Comparison of ENCODE assay signal across 20 cellular contexts in genomic region chr22:47270463-47271135, GRCh38.
DNase-seq lines count a peak whose midpoint lies in the region; ATAC-seq, FAIRE-seq and TF ChIP-seq lines count a peak whose summit lies in the region.
"Had no signal": no experiment of that assay in that cellular context is flagged by ENCODE, and none has a peak within 500 bp of the region (broad histone marks: within the 10 kb centered on the region; RNA-seq: fewer than 3 reads in every experiment).

No MANE protein-coding gene starts in this region.

- intact Hi-C loops in HepG2 (cut with micrococcal nuclease; ENCODE audit: unreplicated experiment) (no loop called here), right lobe of liver (cut with DNase I) (no loop called here), K562 (cut with micrococcal nuclease) (no loop called here)

- no peaks in the 10 kb centered on the region for H3K9me2 ChIP-seq in Karpas-422 (replicated peaks; ENCODE audit: insufficient read depth, low read length)

- peaks cover 13% of the 10 kb centered on the region for H3K4me1 ChIP-seq in HepG2 (ENCODE audit: insufficient read depth, low read length)
- no peaks in the 10 kb centered on the region for H3K4me1 ChIP-seq in right lobe of liver
- H3K4me1 ChIP-seq in Karpas-422 (ENCODE audit: low read length), result no peaks in the 10 kb centered on the region
- no peaks in the 10 kb centered on the region for H3K4me1 ChIP-seq in K562 (replicated peaks in 1 of 2; ENCODE audit: control insufficient read depth in 2 of 2, insufficient read depth in 2 of 2, low read length in 2 of 2)

- no peaks in the 10 kb centered on the region for H3K79me2 ChIP-seq in HepG2 (ENCODE audit: insufficient read depth, low read length)
- H3K79me2 ChIP-seq in Karpas-422 (ENCODE audit: low read length), result no peaks in the 10 kb centered on the region
- no peaks in the 10 kb centered on the region for H3K79me2 ChIP-seq in K562 (ENCODE audit: control insufficient read depth, insufficient read depth, low read length)

- H3K9me3 ChIP-seq in HepG2 (ENCODE audit: low read length) (no peaks in the 10 kb centered on the region), right lobe of liver (no peaks in the 10 kb centered on the region), Karpas-422 (ENCODE audit: low read length) (no peaks in the 10 kb centered on the region), K562 (replicated peaks; ENCODE audit: control insufficient read depth, insufficient read depth, low read depth, low read length) (no peaks in the 10 kb centered on the region)

- FAIRE-seq in HepG2 (lab: Jason Lieb, UNC) (no peak), K562 (lab: Jason Lieb, UNC) (no peak), urothelium cell line (lab: Jason Lieb, UNC) (no peak)

- POLR2A ChIA-PET in HepG2 (lab: Yijun Ruan, JAX) (no interaction called here), K562 (lab: Yijun Ruan, JAX) (interaction anchor here (0.8 kb wide), 1 partner anchor 287 kb away, joined by 3 read pairs; no protein-coding TSS in a partner anchor)

- no peak for DNase-seq in HepG2 (ENCODE audit: low spot score)
- no peak for DNase-seq in right lobe of liver
- peak; percentile 47 for DNase-seq in Karpas-422
- DNase-seq in K562 (ENCODE audit: extremely low read depth in 1 of 4, low spot score in 3 of 4), result peak in 3 of 4 experiments; percentile 9 to 32 (median 19)
- DNase-seq in urothelium cell line (ENCODE audit: low spot score), result peak; percentile 27
- no peak for DNase-seq in OCI-M2 (lab: John Stamatoyannopoulos, UW; ENCODE audit: unreplicated experiment)
- no peak for DNase-seq in G401 (ENCODE audit: low spot score)
- DNase-seq in COR-L47 (lab: John Stamatoyannopoulos, UW), result no peak
- DNase-seq: ACHN; C1 segment of cervical spinal cord; CD8-positive, alpha-beta memory T cell; DMS79 treated with DMSO at 0.1 percent for 48 hours; H7; KG1; NCI-H1048; NCI-H1436; NCI-H1930; NCI-H748 treated with DMSO at 0.1 percent for 48 hours; NK-92 treated with Interleukin-12 subunit alpha and Interleukin-12 subunit beta, amount 100 ng/mL, for 24 hours; SHP77 had no signal

- H3K36me3 ChIP-seq in HepG2 (replicated peaks in 1 of 2; ENCODE audit: control insufficient read depth in 1 of 2, insufficient read depth in 2 of 2, low read length in 2 of 2) (no peaks in the 10 kb centered on the region), right lobe of liver (no peaks in the 10 kb centered on the region), Karpas-422 (ENCODE audit: insufficient read depth, low read length) (no peaks in the 10 kb centered on the region), K562 (ENCODE audit: control insufficient read depth, insufficient read depth, low read length) (no peaks in the 10 kb centered on the region)

- TF ChIP-seq CTCF in HepG2 (CRISPR knock-in tag; IDR thresholded peaks at IDR 0.05) (no peak), right lobe of liver (IDR thresholded peaks at IDR 0.05) (no peak), K562 (IDR thresholded peaks at IDR 0.05 in 2 of 3, conservative IDR thresholded peaks at IDR 0.05 in 1 of 3; ENCODE audit: insufficient read depth in 2 of 3, low read depth in 1 of 3, low read length in 3 of 3) (no peak)

- no peak for TF ChIP-seq POLR2A in HepG2 (IDR thresholded peaks at IDR 0.05; ENCODE audit: insufficient read depth in 1 of 2, low read depth in 2 of 2, low read length in 2 of 2)
- TF ChIP-seq POLR2A in right lobe of liver (IDR thresholded peaks at IDR 0.05), result no peak
- no peak for TF ChIP-seq POLR2A in K562 (conservative IDR thresholded peaks at IDR 0.05)

- no peak for TF ChIP-seq EP300 in HepG2 (IDR thresholded peaks at IDR 0.05; ENCODE audit: low read depth in 2 of 2, low read length in 2 of 2)
- TF ChIP-seq EP300 in HepG2 (CRISPR knock-in tag; IDR thresholded peaks at IDR 0.05; ENCODE audit: borderline replicate concordance), result no peak
- no peak for TF ChIP-seq EP300 in K562 (IDR thresholded peaks at IDR 0.05; ENCODE audit: low read length)

- H3K4me3 ChIP-seq in HepG2 (replicated peaks in 1 of 3; ENCODE audit: insufficient read depth in 1 of 3, low read depth in 2 of 3, low read length in 3 of 3), result no peak overlapping the region
- H3K4me3 ChIP-seq in right lobe of liver, result no peak overlapping the region
- no peak overlapping the region for H3K4me3 ChIP-seq in Karpas-422 (ENCODE audit: low read length)
- H3K4me3 ChIP-seq in K562, result no peak overlapping the region

- in situ Hi-C loops in HepG2 (cut with HindIII; ENCODE audit: extremely low pct_ligation_motif_present, low pct_unique_long_range_greater_than_20kb) (no loop called here), K562 (cut with MboI) (no loop called here), G401 (cut with HindIII; ENCODE audit: low sequenced_read_pairs) (no loop called here)

- H3K27ac ChIP-seq in HepG2 (ENCODE audit: extremely low read length, insufficient read depth, low read length), result no peak overlapping the region
- H3K27ac ChIP-seq in right lobe of liver, result no peak overlapping the region
- H3K27ac ChIP-seq in Karpas-422 (ENCODE audit: low read length), result no peak overlapping the region
- H3K27ac ChIP-seq in K562 (ENCODE audit: extremely low read depth, low read depth, low read length), result no peak overlapping the region

- H3K9ac ChIP-seq in HepG2 (ENCODE audit: insufficient read depth, low read depth, low read length) (no peak overlapping the region), Karpas-422 (ENCODE audit: low read length) (no peak overlapping the region), K562 (ENCODE audit: insufficient read depth in 1 of 2, low read depth in 2 of 2, low read length in 2 of 2) (no peak overlapping the region)

- ATAC-seq in HepG2 (no peak), right lobe of liver (no peak), K562 (peak; percentile 40; the same call in 2 of the 3 replicates)

- no TSS peak for BruUV-seq in HepG2 (replicated peaks; lab: Mats Ljungman, UMichigan)
- BruUV-seq in K562 (replicated peaks; lab: Mats Ljungman, UMichigan), result no TSS peak

- WGBS in HepG2 (ENCODE audit: low lambda C conversion rate), result 71% methylated on average over 14 of the region's 14 CpGs
- 76% methylated on average over 5 of the region's 14 CpGs for WGBS in right lobe of liver (ENCODE audit: insufficient coverage, low coverage, low lambda C conversion rate, missing lambda C conversion rate)
- WGBS in K562 (ENCODE audit: insufficient coverage, low coverage, missing lambda C conversion rate), result 2% methylated on average over 14 of the region's 14 CpGs

- H3K9me1 ChIP-seq in K562 (ENCODE audit: control insufficient read depth, insufficient read depth, low read length), result no peaks in the 10 kb centered on the region

- no peak overlapping the region for H2AFZ ChIP-seq in HepG2 (ENCODE audit: low read length)
- H2AFZ ChIP-seq in Karpas-422 (ENCODE audit: low read length), result no peak overlapping the region
- no peak overlapping the region for H2AFZ ChIP-seq in K562 (ENCODE audit: low read depth, low read length)

- H4K20me1 ChIP-seq in HepG2 (ENCODE audit: insufficient read depth, low read length), result no peaks in the 10 kb centered on the region
- H4K20me1 ChIP-seq in Karpas-422 (ENCODE audit: insufficient read depth, low read depth, low read length), result no peaks in the 10 kb centered on the region
- no peaks in the 10 kb centered on the region; the same call in 1 of the 2 replicates for H4K20me1 ChIP-seq in K562 (replicated peaks; ENCODE audit: control insufficient read depth, insufficient read depth, low read length)

- CTCF ChIA-PET in HepG2 (lab: Yijun Ruan, JAX; ENCODE audit: low intra/inter-chr PET ratio, low total read pairs), result no interaction called here
- CTCF ChIA-PET in K562 (lab: Yijun Ruan, JAX; ENCODE audit: low intra/inter-chr PET ratio), result no interaction called here

- TF ChIP-seq RAD21 in HepG2 (CRISPR knock-in tag; IDR thresholded peaks at IDR 0.05), result no peak
- TF ChIP-seq RAD21 in K562 (CRISPR knock-in tag; conservative IDR thresholded peaks at IDR 0.05 in 1 of 2, IDR thresholded peaks at IDR 0.05 in 1 of 2), result no peak

- no peak overlapping the region for H3K4me2 ChIP-seq in HepG2 (ENCODE audit: low read depth, low read length)
- H3K4me2 ChIP-seq in Karpas-422 (ENCODE audit: low read depth, low read length, poor library complexity, severe bottlenecking), result no peak overlapping the region
- no peak overlapping the region for H3K4me2 ChIP-seq in K562 (ENCODE audit: insufficient read depth, low read length)

- H3K27me3 ChIP-seq in HepG2 (ENCODE audit: control insufficient read depth in 1 of 2, insufficient read depth in 2 of 2, low read length in 2 of 2), result peaks cover under 1 to 7% of the 10 kb centered on the region in 2 experiments; a peak in 3 of 5 replicates
- no peaks in the 10 kb centered on the region for H3K27me3 ChIP-seq in right lobe of liver
- H3K27me3 ChIP-seq in Karpas-422 (ENCODE audit: low read length), result no peaks in the 10 kb centered on the region
- peaks cover 0 to 12% of the 10 kb centered on the region in 2 experiments; a peak in 2 of 5 replicates for H3K27me3 ChIP-seq in K562 (ENCODE audit: control insufficient read depth in 2 of 2, insufficient read depth in 2 of 2, low read length in 2 of 2)

TF ChIP-seq in K562, 482 proteins besides CTCF, POLR2A, EP300 and RAD21 (continues in another document):
- TF ChIP-seq CREB5 (CRISPR knock-in tag; IDR thresholded peaks at IDR 0.05), result no peak
- peak; percentile 66 for TF ChIP-seq NFIC (IDR thresholded peaks at IDR 0.05)
- TF ChIP-seq CSDE1 (IDR thresholded peaks at IDR 0.05), result no peak
- TF ChIP-seq XRCC3 (IDR thresholded peaks at IDR 0.05), result no peak
- TF ChIP-seq TEAD2 (tag; IDR thresholded peaks at IDR 0.05), result no peak
- TF ChIP-seq L3MBTL2 (IDR thresholded peaks at IDR 0.05), result peak; percentile 82
- TF ChIP-seq RAD51 (IDR thresholded peaks at IDR 0.05; ENCODE audit: borderline replicate concordance, low read depth), result peak; percentile 81
- no peak for TF ChIP-seq ZNF263 (CRISPR knock-in tag; IDR thresholded peaks at IDR 0.05; ENCODE audit: borderline replicate concordance)
- TF ChIP-seq HEY1 (CRISPR knock-in tag; IDR thresholded peaks at IDR 0.05; ENCODE audit: borderline replicate concordance), result no peak
- TF ChIP-seq ETV6 (IDR thresholded peaks at IDR 0.05; ENCODE audit: borderline replicate concordance in 1 of 2, low read depth in 2 of 2, low read length in 1 of 2), result no peak
- TF ChIP-seq ETV6 (CRISPR knock-in tag; IDR thresholded peaks at IDR 0.05; ENCODE audit: borderline replicate concordance), result no peak

Comparison
In these comparisons a context has a peak if more than half of its experiments do, and no peak if none do; other contexts are left out.
1. DNase-seq: peak in Karpas-422 (single experiment), K562 (3 of 4) and urothelium cell line (single experiment); none in HepG2 (single experiment), right lobe of liver (0 of 3), OCI-M2 (single experiment), G401 (single experiment) and COR-L47 (single experiment).
2. Of the 241 proteins assayed by ChIP-seq in both HepG2 and K562: peak only in HepG2: none; only in K562: NFIC, NFYB, RAD51 and USF2; in both: none; in neither: 237.